ENCODE assay signal across 8 cellular contexts in the genomic region with DNA sequence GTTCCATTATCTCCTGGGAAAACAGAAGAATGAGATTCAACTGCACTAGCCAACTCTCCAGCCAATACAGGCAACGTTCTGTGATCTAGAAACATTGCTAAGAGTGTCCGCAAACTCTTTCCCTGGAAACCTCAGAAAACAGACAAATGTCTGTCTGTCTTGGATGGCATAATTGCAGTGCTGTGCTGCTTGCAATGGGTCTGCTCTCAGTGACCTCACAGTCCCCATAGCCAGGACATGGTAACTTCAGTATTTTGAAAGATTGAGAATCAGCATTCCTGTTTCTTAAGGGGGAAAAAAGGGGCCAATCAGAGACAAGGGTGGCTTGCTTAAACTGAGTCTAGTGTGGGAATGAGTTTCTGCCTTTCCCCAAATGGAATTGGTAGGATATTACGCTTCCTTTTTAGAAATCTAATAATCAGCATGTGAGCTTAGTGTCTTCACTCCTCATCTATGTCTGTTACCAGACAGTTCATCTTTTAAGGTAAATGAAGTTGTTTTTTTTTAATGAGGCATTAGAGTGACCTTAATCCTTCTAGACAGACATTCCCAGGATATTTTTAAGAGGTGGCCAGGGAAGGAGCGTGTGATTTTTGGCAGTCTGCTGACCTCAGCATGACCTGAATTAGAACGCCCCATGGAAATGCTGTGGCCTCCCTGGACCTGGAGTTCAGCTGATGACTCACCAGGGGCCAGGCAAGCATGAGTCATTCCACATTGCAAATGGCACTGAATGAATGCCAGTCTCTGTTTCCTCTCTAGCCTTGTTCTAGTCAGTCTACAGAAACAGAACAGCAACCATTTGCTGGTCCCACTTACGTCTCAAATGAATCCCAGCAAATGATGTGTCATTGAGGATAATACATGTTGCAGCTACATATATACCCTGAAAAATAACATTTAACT.
DNase-seq lines count a peak whose midpoint lies in the region; TF ChIP-seq lines count a peak whose summit lies in the region.

No MANE protein-coding gene starts in this region.

- DNase-seq in CD1c-positive myeloid dendritic cell (ENCODE audit: extremely low spot score) (peak; percentile 15), HFF-Myc (ENCODE audit: extremely low read depth, low read depth) (peak; percentile 87), T1000 (lab: John Stamatoyannopoulos, UW) (peak; percentile 39), fibroblast of peridontal ligament (ENCODE audit: extremely low read depth) (peak; percentile 91), neural crest cell (ENCODE audit: low read depth, low spot score) (peak; percentile 32), NCI-H1105 treated with DMSO at 0.1 percent for 48 hours (lab: John Stamatoyannopoulos, UW) (no peak), COR-L47 (lab: John Stamatoyannopoulos, UW) (no peak), NCI-H82 treated with DMSO at 0.1 percent for 48 hours (lab: John Stamatoyannopoulos, UW; ENCODE audit: unreplicated experiment) (no peak)

- H3K27me3 Mint-ChIP-seq in neural crest cell (ENCODE audit: low read depth) = no peaks in the 10 kb centered on the region

- peaks cover 2% of the 10 kb centered on the region for H3K9me3 Mint-ChIP-seq in neural crest cell

- H3K27ac Mint-ChIP-seq in neural crest cell (ENCODE audit: unreplicated experiment) = peak overlapping the region; percentile 93

- H3K4me1 Mint-ChIP-seq in neural crest cell = peaks cover 72% of the 10 kb centered on the region

- H3K4me3 ChIP-seq in HFF-Myc (replicated peaks; ENCODE audit: low read depth, low read length) = no peak overlapping the region

- peak overlapping the region; percentile 60 for H3K4me3 Mint-ChIP-seq in neural crest cell

- no peak for TF ChIP-seq CTCF in HFF-Myc (IDR thresholded peaks at IDR 0.05; ENCODE audit: low read depth, low read length, missing control alignments)
- TF ChIP-seq CTCF in neural crest cell (conservative IDR thresholded peaks at IDR 0.05) = no peak

- peaks cover 3% of the 10 kb centered on the region for H3K36me3 Mint-ChIP-seq in neural crest cell (ENCODE audit: low read depth)

Comparison
In these comparisons a context has a peak if more than half of its experiments do, and no peak if none do; other contexts are left out.
1. DNase-seq: peak in CD1c-positive myeloid dendritic cell (single experiment), HFF-Myc (single experiment), T1000 (single experiment), fibroblast of peridontal ligament (single experiment) and neural crest cell (single experiment); none in NCI-H1105 treated with DMSO at 0.1 percent for 48 hours (single experiment), COR-L47 (single experiment) and NCI-H82 treated with DMSO at 0.1 percent for 48 hours (single experiment).